Comparison of ENCODE assay signal across 13 cellular contexts in the genomic region with DNA sequence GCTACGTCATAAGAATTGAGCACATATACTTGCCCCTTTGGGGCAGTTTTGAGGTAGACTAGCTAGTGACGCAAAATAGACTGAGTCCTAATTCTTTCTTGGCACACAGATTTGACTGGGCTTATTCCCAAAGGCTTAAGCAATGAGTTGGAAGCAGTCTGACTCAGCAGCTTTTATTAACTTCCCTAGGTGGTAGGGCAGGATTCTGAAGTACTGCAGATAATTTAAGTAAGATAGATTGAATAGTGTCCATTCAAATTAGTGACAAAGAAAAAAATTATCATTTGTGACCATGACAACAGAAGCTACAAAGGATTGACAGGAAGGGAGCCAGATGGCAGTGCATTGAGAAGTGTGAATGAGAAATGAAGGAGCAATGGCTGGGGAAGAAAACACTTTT.
DNase-seq lines count a peak whose midpoint lies in the region; ATAC-seq and TF ChIP-seq lines count a peak whose summit lies in the region.
"Had no signal": no experiment of that assay in that cellular context is flagged by ENCODE, and none has a peak within 500 bp of the region (broad histone marks: within the 10 kb centered on the region; RNA-seq: fewer than 3 reads in every experiment).

No MANE protein-coding gene starts in this region.

- CTCF ChIA-PET in PC-3 (lab: Charles Lee): no interaction called here

- no peak overlapping the region for H3K4me3 Mint-ChIP-seq in nephron progenitor cell
- H3K4me3 Mint-ChIP-seq: stimulated activated naive CD8-positive, alpha-beta T cell treated with anti-CD3 and anti-CD28 coated beads, Interleukin-15, Interleukin-2, amounts not matched to agents 100 ng/mL and 50 ng/mL, for 24 hours had no signal

- in situ Hi-C loops in ACHN (cut with HindIII; ENCODE audit: low pct_ligation_motif_present, low pct_unique_long_range_greater_than_20kb, low sequenced_read_pairs): no loop called here

- H3K9me3 Mint-ChIP-seq in nephron progenitor cell: no peaks in the 10 kb centered on the region

- no peaks in the 10 kb centered on the region for H4K20me1 ChIP-seq in PC-3 (ENCODE audit: low read length)

- H3K4me3 ChIP-seq in PC-3 (ENCODE audit: low read length) (no peak overlapping the region), heart left ventricle (no peak overlapping the region)
- H3K4me3 ChIP-seq: dorsolateral prefrontal cortex had no signal

- no peaks in the 10 kb centered on the region for H3F3A ChIP-seq in PC-3 (ENCODE audit: low read length, unreplicated experiment)

- no peak overlapping the region for H3K9ac ChIP-seq in PC-3 (ENCODE audit: low read length)

- H3K9me2 ChIP-seq in PC-3 (replicated peaks; ENCODE audit: low read length): no peaks in the 10 kb centered on the region

- DNase-seq in ACHN (peak; percentile 2), M059J (ENCODE audit: low read depth) (peak; percentile 44), PC-3 (peak; percentile 88), heart left ventricle (no peak), nephron progenitor cell (no peak), HuH-7.5 (ENCODE audit: low spot score) (no peak)
- DNase-seq in activated effector memory CD4-positive, alpha-beta T cell treated with anti-CD3 and anti-CD28 coated beads, Interleukin-2, amount 50 U/mL, for 16 hours: no peak
- DNase-seq: activated CD4-positive, alpha-beta T cell treated with anti-CD3 and anti-CD28 coated beads for 1 hour; dorsolateral prefrontal cortex; GOT3 had no signal

- H3K27ac ChIP-seq in PC-3 (ENCODE audit: low read length) (peak overlapping the region; percentile 64), heart left ventricle (no peak overlapping the region)
- H3K27ac ChIP-seq: dorsolateral prefrontal cortex, foreskin keratinocyte had no signal

- no peaks in the 10 kb centered on the region for H3K36me3 Mint-ChIP-seq in nephron progenitor cell (ENCODE audit: low read depth)

- peak overlapping the region; percentile 60; the same call in 1 of the 2 replicates for H2AFZ ChIP-seq in PC-3 (ENCODE audit: low read length)

- H3K27me3 ChIP-seq in PC-3 (ENCODE audit: low read length) (no peaks in the 10 kb centered on the region), heart left ventricle (no peaks in the 10 kb centered on the region)
- H3K27me3 ChIP-seq: dorsolateral prefrontal cortex, foreskin keratinocyte had no signal

- no peaks in the 10 kb centered on the region for H3K79me2 ChIP-seq in PC-3 (ENCODE audit: low read length)

- no peaks in the 10 kb centered on the region for H3K36me3 ChIP-seq in PC-3 (ENCODE audit: low read depth, low read length)
- no peaks in the 10 kb centered on the region for H3K36me3 ChIP-seq in heart left ventricle

- TF ChIP-seq CTCF in PC-3 (conservative IDR thresholded peaks at IDR 0.05; ENCODE audit: low read depth, low read length) (no peak), heart left ventricle (IDR thresholded peaks at IDR 0.05) (no peak), nephron progenitor cell (IDR thresholded peaks at IDR 0.05) (no peak)

- ATAC-seq in PC-3 (peak; percentile 82), heart left ventricle (peak; percentile 91 to 97 (median 94)), HG03095 (IDR thresholded peaks at IDR 0.05; ENCODE audit: unreplicated experiment) (no peak)
- ATAC-seq: foreskin keratinocyte had no signal

- H3K9me3 ChIP-seq in PC-3 (ENCODE audit: low read length) (no peaks in the 10 kb centered on the region), heart left ventricle (peaks cover 0 to 6% (median 0%) of the 10 kb centered on the region in 12 donors)

- H3K27me3 Mint-ChIP-seq in nephron progenitor cell (ENCODE audit: low read depth, poor library complexity): no peaks in the 10 kb centered on the region
- H3K27me3 Mint-ChIP-seq: stimulated activated naive CD8-positive, alpha-beta T cell treated with anti-CD3 and anti-CD28 coated beads, Interleukin-15, Interleukin-2, amounts not matched to agents 100 ng/mL and 50 ng/mL, for 24 hours had no signal

- 35 to 59% (median 48%) methylated on average over 2 of the region's 2 CpGs for WGBS in heart left ventricle, 4 donors

- peak overlapping the region; percentile 44 for H3K4me2 ChIP-seq in PC-3 (ENCODE audit: low read length)

- H3K4me1 Mint-ChIP-seq in nephron progenitor cell: no peaks in the 10 kb centered on the region

- no peak for TF ChIP-seq POLR2A in heart left ventricle (IDR thresholded peaks at IDR 0.05)

- no peak overlapping the region for H3K27ac Mint-ChIP-seq in nephron progenitor cell
- H3K27ac Mint-ChIP-seq: stimulated activated naive CD8-positive, alpha-beta T cell treated with anti-CD3 and anti-CD28 coated beads, Interleukin-15, Interleukin-2, amounts not matched to agents 100 ng/mL and 50 ng/mL, for 24 hours had no signal

- H3K4me1 ChIP-seq in PC-3 (ENCODE audit: insufficient read depth, low read length) (peaks cover 26% of the 10 kb centered on the region), heart left ventricle (peaks cover 0 to 3% (median 0%) of the 10 kb centered on the region in 12 donors)
- H3K4me1 ChIP-seq: foreskin keratinocyte had no signal

- POLR2A ChIA-PET in PC-3 (lab: Charles Lee; ENCODE audit: unreplicated experiment): no interaction called here

- no TSS peak for BruUV-seq in PC-3 (replicated peaks; lab: Mats Ljungman, UMichigan)

- intact Hi-C loops in PC-3 (cut with micrococcal nuclease): no loop called here
- intact Hi-C loops in heart left ventricle (cut with DNase I): no loop called here

Comparison
In these comparisons a context has a peak if more than half of its experiments do, and no peak if none do; other contexts are left out.
1. DNase-seq: peak in ACHN (single experiment), M059J (single experiment) and PC-3 (single experiment); none in heart left ventricle (0 of 5), nephron progenitor cell (single experiment), HuH-7.5 (single experiment) and activated effector memory CD4-positive, alpha-beta T cell treated with anti-CD3 and anti-CD28 coated beads, Interleukin-2, amount 50 U/mL, for 16 hours (single experiment).